Comparison of ENCODE assay signal across 25 cellular contexts in genomic region chr12:46332260-46332659, GRCh38. TPM values are rescaled to one million over a fixed set of nuclear protein-coding genes. Genes with fewer than 3 reads are reported as not detected.
DNase-seq lines count a peak whose midpoint lies in the region; ATAC-seq, FAIRE-seq and TF ChIP-seq lines count a peak whose summit lies in the region.
"Had no signal": no experiment of that assay in that cellular context is flagged by ENCODE, and none has a peak within 500 bp of the region (broad histone marks: within the 10 kb centered on the region; RNA-seq: fewer than 3 reads in every experiment).

No MANE protein-coding gene starts in this region.

- peaks cover 0 to 9% of the 10 kb centered on the region in 2 donors for H3K9me3 ChIP-seq in breast epithelium
- H3K9me3 ChIP-seq: neutrophil, transverse colon had no signal

- DNase-seq in MCF 10A (ENCODE audit: unreplicated experiment) (peak; percentile 57), breast epithelium (ENCODE audit: low spot score in 2 of 2) (no peak), fibroblast of gingiva (ENCODE audit: low read depth) (peak; percentile 70), urothelium cell line (ENCODE audit: low spot score) (peak; percentile 27), inferior parietal cortex (ENCODE audit: extremely low spot score) (no peak)
- DNase-seq in stimulated activated naive CD4-positive, alpha-beta T cell treated with Interleukin-2 at 50 U/mL for 16 hours (lab: John Stamatoyannopoulos, UW) = no peak
- DNase-seq: 8988T; activated CD4-positive, alpha-beta T cell treated with anti-CD3 and anti-CD28 coated beads, Interleukin-2, amount 50 U/mL, for 4 hours; activated naive CD8-positive, alpha-beta T cell treated with anti-CD3 and anti-CD28 coated beads for 36 hours; activated T-cell treated with anti-CD3 and anti-CD28 coated beads, Interleukin-2, amount 50 U/mL, for 48 hours; CD4-positive, CD25-positive, alpha-beta regulatory T cell; head of caudate nucleus; midbrain; NCI-H1436; NCI-H446 treated with DMSO at 0.1 percent for 48 hours; stimulated activated naive B cell treated with anti-CD40 and anti-IgM and Interleukin-4, amounts not matched to agents 10 μg/mL and 1 μg/mL and 100 μg/mL, for 72 hours; transverse colon had no signal

- no peak overlapping the region for H3K4me3 ChIP-seq in breast epithelium
- H3K4me3 ChIP-seq: transverse colon had no signal

- H3K36me3 ChIP-seq in breast epithelium = no peaks in the 10 kb centered on the region
- H3K36me3 ChIP-seq: neutrophil, transverse colon had no signal

- CTCF ChIA-PET in MCF 10A (lab: Yijun Ruan, JAX) = interaction anchor here (0.8 to 1.4 kb wide), 3 partner anchors 25 to 688 kb away, joined by 3 to 4 read pairs (median 3); no protein-coding TSS in a partner anchor

- no peaks in the 10 kb centered on the region for H3K36me3 Mint-ChIP-seq in MCF 10A (ENCODE audit: insufficient read depth, unreplicated experiment)
- H3K36me3 Mint-ChIP-seq: CD4-positive, CD25-positive, alpha-beta regulatory T cell had no signal

- H3K27ac ChIP-seq in breast epithelium = no peak overlapping the region
- H3K27ac ChIP-seq: KMS-11, neutrophil, transverse colon had no signal

- H3K4me3 Mint-ChIP-seq in MCF 10A (ENCODE audit: unreplicated experiment) = no peak overlapping the region
- H3K4me3 Mint-ChIP-seq: activated naive CD8-positive, alpha-beta T cell treated with anti-CD3 and anti-CD28 coated beads for 36 hours; CD4-positive, CD25-positive, alpha-beta regulatory T cell; central memory CD8-positive, alpha-beta T cell; stimulated activated naive B cell treated with anti-CD40 and anti-IgM and Interleukin-4, amounts not matched to agents 10 μg/mL and 1 μg/mL and 100 μg/mL, for 72 hours had no signal

- TF ChIP-seq POLR2A in breast epithelium (IDR thresholded peaks at IDR 0.05) = no peak

- H3K27me3 ChIP-seq in breast epithelium = no peaks in the 10 kb centered on the region
- H3K27me3 ChIP-seq: neutrophil, transverse colon had no signal

- no peaks in the 10 kb centered on the region for H3K27me3 Mint-ChIP-seq in MCF 10A (ENCODE audit: insufficient read depth, unreplicated experiment)
- H3K27me3 Mint-ChIP-seq: activated naive CD8-positive, alpha-beta T cell treated with anti-CD3 and anti-CD28 coated beads for 36 hours; stimulated activated naive B cell treated with anti-CD40 and anti-IgM and Interleukin-4, amounts not matched to agents 10 μg/mL and 1 μg/mL and 100 μg/mL, for 72 hours had no signal

- BruUV-seq in MCF 10A (replicated peaks; lab: Mats Ljungman, UMichigan) = no TSS peak

- peaks cover 11% of the 10 kb centered on the region for H3K9me3 Mint-ChIP-seq in MCF 10A (ENCODE audit: unreplicated experiment)

- ATAC-seq in SK-N-SH treated with all-trans-retinoic acid at 6 μM for 48 hours (peak; percentile 32), HG02763 (IDR thresholded peaks at IDR 0.05; ENCODE audit: unreplicated experiment) (no peak)
- ATAC-seq: HCT116; stimulated activated naive B cell treated with anti-CD40 and anti-IgM and Interleukin-4, amounts not matched to agents 10 μg/mL and 1 μg/mL and 100 μg/mL, for 72 hours had no signal

- H3K27ac Mint-ChIP-seq in MCF 10A (ENCODE audit: low read depth, unreplicated experiment) = no peak overlapping the region
- H3K27ac Mint-ChIP-seq: activated naive CD8-positive, alpha-beta T cell treated with anti-CD3 and anti-CD28 coated beads for 36 hours; CD4-positive, CD25-positive, alpha-beta regulatory T cell; stimulated activated naive B cell treated with anti-CD40 and anti-IgM and Interleukin-4, amounts not matched to agents 10 μg/mL and 1 μg/mL and 100 μg/mL, for 72 hours had no signal

- FAIRE-seq in urothelium cell line (lab: Jason Lieb, UNC) = no peak
- FAIRE-seq: GM12892, keratinocyte had no signal

- intact Hi-C loops in MCF 10A (cut with micrococcal nuclease) (loop anchor here (10.0 kb wide), 1 partner anchor 197 kb away; no protein-coding TSS in a partner anchor), breast epithelium (cut with DNase I; ENCODE audit: low total_unique reads) (no loop called here)

- TF ChIP-seq CTCF in MCF 10A (IDR thresholded peaks at IDR 0.05; ENCODE audit: unreplicated experiment) (no peak), breast epithelium (IDR thresholded peaks at IDR 0.05) (no peak)

- no peaks in the 10 kb centered on the region for H3K4me1 ChIP-seq in breast epithelium
- H3K4me1 ChIP-seq: transverse colon had no signal

- H3K4me1 Mint-ChIP-seq in MCF 10A (ENCODE audit: insufficient read depth, unreplicated experiment) = no peaks in the 10 kb centered on the region
- H3K4me1 Mint-ChIP-seq: activated naive CD8-positive, alpha-beta T cell treated with anti-CD3 and anti-CD28 coated beads for 36 hours; CD4-positive, CD25-positive, alpha-beta regulatory T cell; central memory CD8-positive, alpha-beta T cell; stimulated activated naive B cell treated with anti-CD40 and anti-IgM and Interleukin-4, amounts not matched to agents 10 μg/mL and 1 μg/mL and 100 μg/mL, for 72 hours had no signal

- POLR2A ChIA-PET in MCF 10A (lab: Yijun Ruan, JAX) = interaction anchor here (0.6 to 1.0 kb wide), 2 partner anchors 62 to 228 kb away, joined by 3 to 5 read pairs; no protein-coding TSS in a partner anchor

TF ChIP-seq in SK-N-SH treated with all-trans-retinoic acid at 6 μM for 48 hours, 23 proteins besides CTCF, POLR2A, EP300 and RAD21:
- TF ChIP-seq ZC3H10 (CRISPR knock-in tag; IDR thresholded peaks at IDR 0.05) (no peak), GLIS3 (CRISPR knock-in tag; IDR thresholded peaks at IDR 0.05) (no peak), TCF4 (CRISPR knock-in tag; IDR thresholded peaks at IDR 0.05; ENCODE audit: borderline replicate concordance) (no peak), TOX (CRISPR knock-in tag; IDR thresholded peaks at IDR 0.05; ENCODE audit: borderline replicate concordance) (no peak), ZNF565 (CRISPR knock-in tag; conservative IDR thresholded peaks at IDR 0.05; ENCODE audit: low read depth) (no peak), ARNTL (CRISPR knock-in tag; IDR thresholded peaks at IDR 0.05; ENCODE audit: borderline replicate concordance, low read depth) (no peak), ISL1 (CRISPR knock-in tag; IDR thresholded peaks at IDR 0.05) (no peak), ZNF70 (CRISPR knock-in tag; IDR thresholded peaks at IDR 0.05) (no peak), PPARA (CRISPR knock-in tag; IDR thresholded peaks at IDR 0.05; ENCODE audit: borderline replicate concordance) (no peak), RARB (CRISPR knock-in tag; IDR thresholded peaks at IDR 0.05) (no peak), ZNF8 (CRISPR knock-in tag; IDR thresholded peaks at IDR 0.05) (no peak), ZFP30 (CRISPR knock-in tag; IDR thresholded peaks at IDR 0.05) (no peak), ZFP3 (CRISPR knock-in tag; IDR thresholded peaks at IDR 0.05) (no peak)

RNA-seq across cellular contexts. Expression of gene SLC38A2, which starts 40.3 kb away (rescaled TPM):
- 817 and 1,070 TPM in 2 replicates for total RNA-seq in MCF 10A (2022)
- 100 to 1,000 TPM; 250 to 424 (median 399) TPM for total RNA-seq in breast epithelium

Comparison
In these comparisons a context has a peak if more than half of its experiments do, and no peak if none do; other contexts are left out.
1. DNase-seq: peak in MCF 10A (single experiment), fibroblast of gingiva (single experiment) and urothelium cell line (single experiment); none in breast epithelium (0 of 2), inferior parietal cortex (single experiment) and stimulated activated naive CD4-positive, alpha-beta T cell treated with Interleukin-2 at 50 U/mL for 16 hours (single experiment).